ENCODE assay signal across 18 cellular contexts in the genomic region with DNA sequence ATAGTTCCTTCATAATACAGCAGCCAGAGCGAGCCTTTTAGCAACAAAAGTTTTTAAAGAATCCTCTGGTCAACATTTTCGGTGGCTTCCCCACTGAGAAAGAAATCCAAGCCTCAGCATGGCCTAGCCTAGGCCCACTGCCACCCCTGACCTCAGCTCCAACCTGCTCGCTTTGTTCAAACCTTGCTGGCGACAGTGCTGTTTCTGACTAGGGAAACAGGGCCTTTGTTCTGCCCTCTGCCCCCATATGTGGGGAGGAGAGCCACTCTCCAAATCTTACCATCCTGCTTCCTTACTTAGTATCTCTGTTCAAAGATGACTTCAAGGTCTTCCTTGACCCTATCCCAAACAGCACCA.
"Had no signal": no experiment of that assay in that cellular context is flagged by ENCODE, and none has a peak within 500 bp of the region (broad histone marks: within the 10 kb centered on the region; RNA-seq: fewer than 3 reads in every experiment).

No MANE protein-coding gene starts in this region.

- H3K4me3 ChIP-seq: ascending aorta, breast epithelium, hepatocyte, left ventricle myocardium inferior, SK-N-MC, testis, upper lobe of right lung had no signal

- H3K36me3 ChIP-seq: breast epithelium had no signal

- H3K4me1 Mint-ChIP-seq: endodermal cell had no signal

- H3K27ac ChIP-seq: ascending aorta, breast epithelium, hepatocyte, left ventricle myocardium inferior, SK-N-MC, testis, upper lobe of right lung had no signal

- H3K9me3 ChIP-seq: breast epithelium, testis, upper lobe of right lung had no signal

- H3K4me3 Mint-ChIP-seq: activated T-cell treated with anti-CD3 and anti-CD28 coated beads, Interleukin-2, amount 50 U/mL, for 24 hours; endodermal cell; nephron had no signal

- H3K27me3 ChIP-seq: ascending aorta, breast epithelium, hepatocyte, testis, upper lobe of right lung had no signal

- ATAC-seq: upper lobe of right lung had no signal

- H3K27ac Mint-ChIP-seq: endodermal cell, nephron had no signal

- H3K27me3 Mint-ChIP-seq: activated T-cell treated with anti-CD3 and anti-CD28 coated beads, Interleukin-2, amount 50 U/mL, for 24 hours had no signal

- DNase-seq: activated CD4-positive, alpha-beta T cell treated with anti-CD3 and anti-CD28 coated beads for 1 hour; activated CD4-positive, alpha-beta T cell treated with anti-CD3 and anti-CD28 coated beads, Interleukin-2, amount 50 U/mL, for 4 hours; activated gamma-delta T cell treated with Interleukin-2 at 50 U/mL for 16 hours; activated T-cell treated with anti-CD3 and anti-CD28 coated beads, Interleukin-2, amount 50 U/mL, for 24 hours; endodermal cell; left ventricle myocardium inferior; nucleus accumbens; stimulated activated CD4-positive, alpha-beta T cell treated with anti-CD3 and anti-CD28 coated beads, Interleukin-2, amount 100 ng/mL, for 48 hours; stimulated activated naive CD4-positive, alpha-beta T cell treated with Interleukin-2 at 50 U/mL for 16 hours; T-helper 1 cell; T1000; testis; upper lobe of right lung had no signal
